In the genomic region with DNA sequence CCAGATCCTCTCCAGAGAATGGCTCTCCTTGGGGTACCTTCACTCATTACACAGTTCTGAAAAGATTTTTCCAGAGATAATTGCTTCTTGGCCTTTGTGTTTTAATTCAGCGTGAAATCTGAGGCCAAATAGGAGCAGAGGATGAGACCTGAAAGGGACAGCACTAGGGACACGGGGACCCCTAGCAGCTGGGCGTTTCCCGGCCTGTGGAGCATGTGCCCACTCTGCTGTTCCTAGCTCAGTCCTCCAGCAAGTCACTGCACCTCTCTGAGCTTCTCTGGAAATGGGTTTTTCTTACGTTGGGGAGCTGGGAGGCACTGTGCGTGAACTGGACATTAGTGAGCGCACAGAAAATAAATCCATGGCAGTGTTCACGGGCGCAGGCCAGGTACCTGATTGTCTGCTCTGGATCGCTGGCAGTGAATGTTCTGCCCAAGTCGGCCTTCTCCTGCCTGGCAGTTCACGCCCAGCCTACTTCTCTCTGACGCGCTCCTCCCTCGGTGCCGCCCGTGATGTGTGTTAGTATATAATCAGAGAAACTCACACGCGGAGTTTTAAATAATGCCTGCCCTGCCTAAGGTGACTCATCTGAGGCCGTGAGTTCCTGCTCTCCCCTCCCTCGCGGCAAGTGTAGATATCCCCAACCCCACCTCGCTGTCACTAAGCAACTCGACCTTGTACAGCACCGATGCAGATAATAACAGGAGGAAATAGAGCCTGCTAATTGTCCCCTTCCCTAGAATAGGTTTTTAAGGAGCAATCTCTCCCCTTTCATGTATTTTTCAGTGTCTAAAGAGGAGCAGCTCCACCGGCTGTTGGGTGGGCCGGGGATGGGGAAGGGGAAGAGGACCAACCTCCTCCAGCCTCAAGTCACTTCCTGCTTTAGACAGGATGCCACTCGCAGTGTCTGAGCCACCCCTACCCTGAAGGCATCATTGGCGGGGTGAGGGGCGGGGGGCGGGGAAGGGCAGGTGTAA, we compare ENCODE assay signal across 8 cellular contexts. TPM values are rescaled to one million over a fixed set of nuclear protein-coding genes. Genes with fewer than 3 reads are reported as not detected.
A peak's percentile ranks its signal among the peaks of the same experiment; 100 is the strongest.
DNase-seq lines count a peak whose midpoint lies in the region.

No MANE protein-coding gene starts in this region.

- peaks cover 36% of the 10 kb centered on the region for H3K4me1 ChIP-seq in CD4-positive, alpha-beta memory T cell (ENCODE audit: insufficient read depth, low read length)

- no peaks in the 10 kb centered on the region for H3K9me3 Mint-ChIP-seq in CD4-positive, alpha-beta memory T cell

- DNase-seq in CD4-positive, alpha-beta memory T cell: peak; percentile 67 to 91 (median 78)
- DNase-seq in NCI-H526 treated with DMSO at 0.1 percent for 48 hours (lab: John Stamatoyannopoulos, UW) (peak; percentile 11), activated T-cell treated with anti-CD3 and anti-CD28 coated beads for 48 hours (ENCODE audit: low read depth) (peak; percentile 28), head of caudate nucleus (peak in 41 of 42 donors; percentile 38 to 90 (median 70)), Kasumi-1 (lab: John Stamatoyannopoulos, UW) (no peak), kidney glomerular epithelial cell (lab: John Stamatoyannopoulos, UW) (no peak), cortex of kidney (lab: John Stamatoyannopoulos, UW) (no peak)
- peak; percentile 55 for DNase-seq in stimulated activated CD4-positive, alpha-beta T cell treated with anti-CD3 and anti-CD28 coated beads, Interleukin-4, amount 100 ng/mL, for 24 hours

- no peaks in the 10 kb centered on the region for H3K27me3 ChIP-seq in CD4-positive, alpha-beta memory T cell (ENCODE audit: insufficient read depth, low read length)

- POLR2A ChIA-PET in CD4-positive, alpha-beta memory T cell (lab: Charles Lee; ENCODE audit: partially characterized antibody): interaction anchor here (2.0 kb wide), 1 partner anchor 49 kb away, joined by 4 read pairs; no protein-coding TSS in a partner anchor

- no peaks in the 10 kb centered on the region for H3K9me3 ChIP-seq in CD4-positive, alpha-beta memory T cell (ENCODE audit: control insufficient read depth in 1 of 2, low read length in 2 of 2)

- peak overlapping the region; percentile 43 to 83 (median 72) for H3K4me3 Mint-ChIP-seq in CD4-positive, alpha-beta memory T cell

- peaks cover 2 to 9% of the 10 kb centered on the region in 2 donors for H3K36me3 Mint-ChIP-seq in CD4-positive, alpha-beta memory T cell

- peaks cover 29 to 61% (median 41%) of the 10 kb centered on the region in 4 donors for H3K4me1 Mint-ChIP-seq in CD4-positive, alpha-beta memory T cell

- H3K4me3 ChIP-seq in CD4-positive, alpha-beta memory T cell (ENCODE audit: low read length in 2 of 2): no peak overlapping the region

- no peaks in the 10 kb centered on the region for H3K27me3 Mint-ChIP-seq in CD4-positive, alpha-beta memory T cell

- H3K36me3 ChIP-seq in CD4-positive, alpha-beta memory T cell (ENCODE audit: insufficient read depth, low read length): no peaks in the 10 kb centered on the region

- peak overlapping the region; percentile 61 for H3K27ac ChIP-seq in CD4-positive, alpha-beta memory T cell (ENCODE audit: low read depth, low read length)

- peak overlapping the region; percentile 86 to 97 (median 93) for H3K27ac Mint-ChIP-seq in CD4-positive, alpha-beta memory T cell

- CTCF ChIA-PET in CD4-positive, alpha-beta memory T cell (lab: Charles Lee; ENCODE audit: partially characterized antibody): interaction anchor here (0.7 to 3.9 kb wide), 4 partner anchors 14 to 99 kb away, joined by 4 to 37 read pairs (median 8); a partner anchor contains a TSS

- intact Hi-C loops in CD4-positive, alpha-beta memory T cell (cut with micrococcal nuclease): loop anchor here (5.0 kb wide), 3 partner anchors 163 to 857 kb away; a partner anchor contains a TSS
- intact Hi-C loops in head of caudate nucleus (cut with DNase I): loop anchor here (10.0 kb wide), 1 partner anchor 85 kb away; no protein-coding TSS in a partner anchor

RNA-seq across cellular contexts. Expression of a gene that starts 2.7 kb away (rescaled TPM):
- total RNA-seq in CD4-positive, alpha-beta memory T cell: 1 to 10 TPM; 5.2 to 5.4 TPM
- 1 to 10 TPM; 7.3 to 8.4 TPM for polyA plus RNA-seq in CD4-positive, alpha-beta memory T cell

RNA-seq across cellular contexts. Expression of a gene that starts 41.6 kb away (rescaled TPM):
- 10 to 100 TPM; 11.9 to 13.7 TPM for total RNA-seq in CD4-positive, alpha-beta memory T cell
- polyA plus RNA-seq in CD4-positive, alpha-beta memory T cell: 1 to 10 TPM; 8.1 to 8.4 TPM

Comparison
In these comparisons a context has a peak if more than half of its experiments do, and no peak if none do; other contexts are left out.
1. DNase-seq: peak in CD4-positive, alpha-beta memory T cell (5 of 5), NCI-H526 treated with DMSO at 0.1 percent for 48 hours (single experiment), activated T-cell treated with anti-CD3 and anti-CD28 coated beads for 48 hours (single experiment), head of caudate nucleus (41 of 42) and stimulated activated CD4-positive, alpha-beta T cell treated with anti-CD3 and anti-CD28 coated beads, Interleukin-4, amount 100 ng/mL, for 24 hours (single experiment); none in Kasumi-1 (0 of 2), kidney glomerular epithelial cell (single experiment) and cortex of kidney (single experiment).